11 cellular contexts compared by ENCODE assay signal in the genomic region with DNA sequence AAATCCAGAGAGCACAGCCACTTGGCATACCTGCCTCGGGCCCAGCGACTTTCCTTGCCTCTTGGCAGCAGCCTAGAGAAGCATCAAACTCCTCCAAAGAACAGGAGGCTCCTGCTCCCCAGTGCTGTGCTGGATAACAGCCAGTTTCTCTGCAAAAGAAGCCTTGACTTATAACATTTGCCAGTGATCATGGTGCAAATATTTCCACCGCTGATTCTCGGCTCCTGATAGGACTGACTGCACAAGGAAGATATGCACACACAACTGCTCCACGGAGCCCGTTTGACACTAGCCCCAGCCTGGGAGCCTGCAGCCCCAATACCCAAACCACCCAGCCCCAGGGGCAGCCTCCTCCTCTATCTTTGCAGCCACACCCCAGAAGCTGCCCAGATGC. TPM values are rescaled to one million over a fixed set of nuclear protein-coding genes. Genes with fewer than 3 reads are reported as not detected.
DNase-seq lines count a peak whose midpoint lies in the region; ATAC-seq and TF ChIP-seq lines count a peak whose summit lies in the region.
"Had no signal": no experiment of that assay in that cellular context is flagged by ENCODE, and none has a peak within 500 bp of the region (broad histone marks: within the 10 kb centered on the region; RNA-seq: fewer than 3 reads in every experiment).

No MANE protein-coding gene starts in this region.

- peak overlapping the region in 1 of 2 donors; percentile 9 for H3K9ac ChIP-seq in duodenal mucosa (ENCODE audit: low read depth in 1 of 2, low read length in 2 of 2)
- H3K9ac ChIP-seq in muscle layer of colon (ENCODE audit: low read length), result no peak overlapping the region

- POLR2A ChIA-PET in activated CD4-positive, alpha-beta memory T cell treated with anti-CD3 and anti-CD28 coated beads for 36 hours (lab: Charles Lee), result no interaction called here
- POLR2A ChIA-PET in activated CD4-positive, alpha-beta memory T cell treated with anti-CD3 and anti-CD28 coated beads, Interleukin-2, amount 10 ng/mL, durations not matched to agents 7 days and 5 days (lab: Charles Lee), result no interaction called here

- intact Hi-C loops in activated CD4-positive, alpha-beta memory T cell treated with anti-CD3 and anti-CD28 coated beads for 36 hours (cut with micrococcal nuclease), result no loop called here
- intact Hi-C loops in upper lobe of right lung (cut with DNase I), result no loop called here

- H3K9me3 Mint-ChIP-seq in activated CD4-positive, alpha-beta memory T cell treated with anti-CD3 and anti-CD28 coated beads for 36 hours, result no peaks in the 10 kb centered on the region
- H3K9me3 Mint-ChIP-seq in activated CD4-positive, alpha-beta memory T cell treated with anti-CD3 and anti-CD28 coated beads, Interleukin-2, amount 10 ng/mL, durations not matched to agents 7 days and 5 days, result no peaks in the 10 kb centered on the region
- H3K9me3 Mint-ChIP-seq: memory B cell had no signal

- H3K27ac Mint-ChIP-seq in activated CD4-positive, alpha-beta memory T cell treated with anti-CD3 and anti-CD28 coated beads for 36 hours, result peak overlapping the region; percentile 8
- H3K27ac Mint-ChIP-seq in activated CD4-positive, alpha-beta memory T cell treated with anti-CD3 and anti-CD28 coated beads, Interleukin-2, amount 10 ng/mL, durations not matched to agents 7 days and 5 days, result no peak overlapping the region

- CTCF ChIA-PET in activated CD4-positive, alpha-beta memory T cell treated with anti-CD3 and anti-CD28 coated beads for 36 hours (lab: Charles Lee), result no interaction called here
- CTCF ChIA-PET in activated CD4-positive, alpha-beta memory T cell treated with anti-CD3 and anti-CD28 coated beads, Interleukin-2, amount 10 ng/mL, durations not matched to agents 7 days and 5 days (lab: Charles Lee), result no interaction called here

- H3K4me1 ChIP-seq in duodenal mucosa (ENCODE audit: control insufficient read depth in 1 of 2, insufficient read depth in 2 of 2, low read length in 2 of 2) (peaks cover 77 to 86% of the 10 kb centered on the region in 2 donors), muscle layer of colon (ENCODE audit: insufficient read depth, low read length) (peaks cover 81% of the 10 kb centered on the region), upper lobe of right lung (peaks cover 78% of the 10 kb centered on the region)

- H3K4me3 ChIP-seq in duodenal mucosa (ENCODE audit: low read depth in 1 of 2, low read length in 2 of 2) (no peak overlapping the region), muscle layer of colon (ENCODE audit: low read depth in 1 of 2, low read length in 2 of 2) (peak overlapping the region in 1 of 2 donors; percentile 46), upper lobe of right lung (no peak overlapping the region)
- H3K4me3 ChIP-seq: adrenal gland had no signal

- H3K27me3 ChIP-seq in duodenal mucosa (ENCODE audit: control insufficient read depth in 1 of 2, insufficient read depth in 2 of 2, low read length in 2 of 2) (no peaks in the 10 kb centered on the region), muscle layer of colon (ENCODE audit: control insufficient read depth in 1 of 2, insufficient read depth in 2 of 2, low read length in 2 of 2) (no peaks in the 10 kb centered on the region), upper lobe of right lung (no peaks in the 10 kb centered on the region)
- H3K27me3 ChIP-seq: adrenal gland had no signal

- no peaks in the 10 kb centered on the region for H3K36me3 Mint-ChIP-seq in activated CD4-positive, alpha-beta memory T cell treated with anti-CD3 and anti-CD28 coated beads for 36 hours
- H3K36me3 Mint-ChIP-seq in activated CD4-positive, alpha-beta memory T cell treated with anti-CD3 and anti-CD28 coated beads, Interleukin-2, amount 10 ng/mL, durations not matched to agents 7 days and 5 days (ENCODE audit: low read depth), result peaks cover 2% of the 10 kb centered on the region

- peaks cover 51% of the 10 kb centered on the region for H3K4me1 Mint-ChIP-seq in activated CD4-positive, alpha-beta memory T cell treated with anti-CD3 and anti-CD28 coated beads for 36 hours (ENCODE audit: low read depth)
- H3K4me1 Mint-ChIP-seq in activated CD4-positive, alpha-beta memory T cell treated with anti-CD3 and anti-CD28 coated beads, Interleukin-2, amount 10 ng/mL, durations not matched to agents 7 days and 5 days, result peaks cover 52% of the 10 kb centered on the region

- no peak for DNase-seq in activated CD4-positive, alpha-beta memory T cell treated with anti-CD3 and anti-CD28 coated beads for 36 hours
- no peak for DNase-seq in activated CD4-positive, alpha-beta memory T cell treated with anti-CD3 and anti-CD28 coated beads, Interleukin-2, amount 10 ng/mL, durations not matched to agents 7 days and 5 days
- DNase-seq in upper lobe of right lung, result peak; percentile 78
- no peak for DNase-seq in HT-29 (ENCODE audit: low spot score)
- DNase-seq in NCI-H1105 (lab: John Stamatoyannopoulos, UW), result no peak
- DNase-seq in NCI-H748 treated with DMSO at 0.1 percent for 48 hours (lab: John Stamatoyannopoulos, UW), result no peak

- H3K9me3 ChIP-seq in duodenal mucosa (ENCODE audit: control insufficient read depth in 1 of 2, low read length in 2 of 2) (no peaks in the 10 kb centered on the region), muscle layer of colon (ENCODE audit: low read length) (no peaks in the 10 kb centered on the region), upper lobe of right lung (no peaks in the 10 kb centered on the region)
- H3K9me3 ChIP-seq: adrenal gland had no signal

- H3K4me3 Mint-ChIP-seq in activated CD4-positive, alpha-beta memory T cell treated with anti-CD3 and anti-CD28 coated beads for 36 hours, result no peak overlapping the region
- no peak overlapping the region for H3K4me3 Mint-ChIP-seq in activated CD4-positive, alpha-beta memory T cell treated with anti-CD3 and anti-CD28 coated beads, Interleukin-2, amount 10 ng/mL, durations not matched to agents 7 days and 5 days
- H3K4me3 Mint-ChIP-seq: memory B cell had no signal

- peak overlapping the region; percentile 17 for H3K27ac ChIP-seq in duodenal mucosa (ENCODE audit: low read depth, low read length)
- H3K27ac ChIP-seq in muscle layer of colon (ENCODE audit: low read depth, low read length), result peak overlapping the region; percentile 64
- peak overlapping the region; percentile 59 for H3K27ac ChIP-seq in upper lobe of right lung

- peaks cover 0 to 4% of the 10 kb centered on the region in 2 donors for H3K36me3 ChIP-seq in duodenal mucosa (ENCODE audit: control insufficient read depth in 1 of 2, insufficient read depth in 2 of 2, low read length in 2 of 2)
- H3K36me3 ChIP-seq in muscle layer of colon (ENCODE audit: insufficient read depth, low read length), result peaks cover 7% of the 10 kb centered on the region
- H3K36me3 ChIP-seq in upper lobe of right lung, result no peaks in the 10 kb centered on the region
- H3K36me3 ChIP-seq: adrenal gland had no signal

- no peak for TF ChIP-seq CTCF in upper lobe of right lung (IDR thresholded peaks at IDR 0.05)

- H3K27me3 Mint-ChIP-seq in activated CD4-positive, alpha-beta memory T cell treated with anti-CD3 and anti-CD28 coated beads for 36 hours, result no peaks in the 10 kb centered on the region
- no peaks in the 10 kb centered on the region for H3K27me3 Mint-ChIP-seq in activated CD4-positive, alpha-beta memory T cell treated with anti-CD3 and anti-CD28 coated beads, Interleukin-2, amount 10 ng/mL, durations not matched to agents 7 days and 5 days
- H3K27me3 Mint-ChIP-seq: memory B cell had no signal

- ATAC-seq in upper lobe of right lung, result peak; percentile 52

RNA-seq across cellular contexts. Expression of gene ACSS1, which starts 17.5 kb away (rescaled TPM):
- total RNA-seq in activated CD4-positive, alpha-beta memory T cell treated with anti-CD3 and anti-CD28 coated beads for 36 hours, result 10 to 100 TPM; 15.2 to 16.2 TPM
- total RNA-seq in activated CD4-positive, alpha-beta memory T cell treated with anti-CD3 and anti-CD28 coated beads, Interleukin-2, amount 10 ng/mL, durations not matched to agents 7 days and 5 days, result 10 to 100 TPM; 38.3 to 40.3 TPM
- total RNA-seq in upper lobe of right lung, result 37.2 TPM
- total RNA-seq in HT-29 (2014; rRNA removed; shearing (Covaris generic)), result 39.9 and 47.0 TPM in 2 replicates

RNA-seq across cellular contexts. Expression of gene VSX1, which starts 41.5 kb away (rescaled TPM):
- total RNA-seq in activated CD4-positive, alpha-beta memory T cell treated with anti-CD3 and anti-CD28 coated beads for 36 hours, result not detected
- not detected for total RNA-seq in activated CD4-positive, alpha-beta memory T cell treated with anti-CD3 and anti-CD28 coated beads, Interleukin-2, amount 10 ng/mL, durations not matched to agents 7 days and 5 days
- not detected for total RNA-seq in upper lobe of right lung
- not detected in 2 replicates for total RNA-seq in HT-29 (2014; rRNA removed; shearing (Covaris generic))
- total RNA-seq: T-helper 2 cell treated with Interferon-gamma antibody and Interleukin-4, amounts not matched to agents 100 ng/mL and 5 ng/mL, for 36 hours had no signal

RNA-seq across cellular contexts. Expression of gene APMAP, which starts 47.9 kb away (rescaled TPM):
- 10 to 100 TPM; 45.5 to 46.6 TPM for total RNA-seq in activated CD4-positive, alpha-beta memory T cell treated with anti-CD3 and anti-CD28 coated beads for 36 hours
- total RNA-seq in activated CD4-positive, alpha-beta memory T cell treated with anti-CD3 and anti-CD28 coated beads, Interleukin-2, amount 10 ng/mL, durations not matched to agents 7 days and 5 days, result 10 to 100 TPM; 44.1 to 46.5 TPM
- total RNA-seq in upper lobe of right lung, result 73.5 TPM
- 92.6 and 93.8 TPM in 2 replicates for total RNA-seq in HT-29 (2014; rRNA removed; shearing (Covaris generic))
